Comparison of ENCODE assay signal across 1 cellular context in the genomic region with DNA sequence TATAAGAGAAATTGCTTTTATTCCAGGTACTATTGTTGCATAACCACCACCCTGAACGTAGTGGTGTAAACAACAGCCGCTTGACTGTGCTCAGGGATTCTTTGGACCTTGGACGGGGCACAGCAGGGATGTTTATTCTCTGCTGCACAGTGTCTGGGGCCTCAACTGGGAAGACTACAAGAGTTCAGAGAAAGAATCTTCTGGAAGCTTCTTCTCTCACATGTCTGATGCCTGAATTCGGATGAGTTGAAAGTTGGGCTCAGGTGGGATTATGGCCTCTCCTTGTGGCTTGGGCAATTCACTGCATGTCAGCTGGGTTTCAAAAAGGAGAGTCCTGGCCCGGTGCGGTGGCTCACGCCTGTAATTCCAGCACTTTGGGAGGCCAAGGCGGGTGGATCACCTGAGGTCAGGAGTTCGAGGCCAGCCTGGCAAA.
TF ChIP-seq lines count a peak whose summit lies in the region.

No MANE protein-coding gene starts in this region.

TF ChIP-seq in HepG2, 621 proteins besides CTCF, POLR2A, EP300 and RAD21 (continued from another document):
- TF ChIP-seq PCBP1 (IDR thresholded peaks at IDR 0.05; ENCODE audit: borderline replicate concordance, low read depth, low read length), result no peak
- TF ChIP-seq, protein P1, sequence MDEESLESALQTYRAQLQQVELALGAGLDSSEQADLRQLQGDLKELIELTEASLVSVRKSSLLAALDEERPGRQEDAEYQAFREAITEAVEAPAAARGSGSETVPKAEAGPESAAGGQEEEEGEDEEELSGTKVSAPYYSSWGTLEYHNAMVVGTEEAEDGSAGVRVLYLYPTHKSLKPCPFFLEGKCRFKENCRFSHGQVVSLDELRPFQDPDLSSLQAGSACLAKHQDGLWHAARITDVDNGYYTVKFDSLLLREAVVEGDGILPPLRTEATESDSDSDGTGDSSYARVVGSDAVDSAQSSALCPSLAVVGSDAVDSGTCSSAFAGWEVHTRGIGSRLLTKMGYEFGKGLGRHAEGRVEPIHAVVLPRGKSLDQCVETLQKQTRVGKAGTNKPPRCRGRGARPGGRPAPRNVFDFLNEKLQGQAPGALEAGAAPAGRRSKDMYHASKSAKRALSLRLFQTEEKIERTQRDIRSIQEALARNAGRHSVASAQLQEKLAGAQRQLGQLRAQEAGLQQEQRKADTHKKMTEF (CRISPR knock-in tag; IDR thresholded peaks at IDR 0.05), result peak; percentile 36; the same call in 1 of the 2 replicates
- TF ChIP-seq, protein P2, sequence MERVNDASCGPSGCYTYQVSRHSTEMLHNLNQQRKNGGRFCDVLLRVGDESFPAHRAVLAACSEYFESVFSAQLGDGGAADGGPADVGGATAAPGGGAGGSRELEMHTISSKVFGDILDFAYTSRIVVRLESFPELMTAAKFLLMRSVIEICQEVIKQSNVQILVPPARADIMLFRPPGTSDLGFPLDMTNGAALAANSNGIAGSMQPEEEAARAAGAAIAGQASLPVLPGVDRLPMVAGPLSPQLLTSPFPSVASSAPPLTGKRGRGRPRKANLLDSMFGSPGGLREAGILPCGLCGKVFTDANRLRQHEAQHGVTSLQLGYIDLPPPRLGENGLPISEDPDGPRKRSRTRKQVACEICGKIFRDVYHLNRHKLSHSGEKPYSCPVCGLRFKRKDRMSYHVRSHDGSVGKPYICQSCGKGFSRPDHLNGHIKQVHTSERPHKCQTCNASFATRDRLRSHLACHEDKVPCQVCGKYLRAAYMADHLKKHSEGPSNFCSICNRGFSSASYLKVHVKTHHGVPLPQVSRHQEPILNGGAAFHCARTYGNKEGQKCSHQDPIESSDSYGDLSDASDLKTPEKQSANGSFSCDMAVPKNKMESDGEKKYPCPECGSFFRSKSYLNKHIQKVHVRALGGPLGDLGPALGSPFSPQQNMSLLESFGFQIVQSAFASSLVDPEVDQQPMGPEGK (CRISPR knock-in tag; IDR thresholded peaks at IDR 0.05), result no peak
- TF ChIP-seq ZNF33B (CRISPR knock-in tag; IDR thresholded peaks at IDR 0.05), result no peak
- no peak for TF ChIP-seq ZNF335 (CRISPR knock-in tag; IDR thresholded peaks at IDR 0.05)
- no peak for TF ChIP-seq ZNF619 (CRISPR knock-in tag; IDR thresholded peaks at IDR 0.05)
- no peak for TF ChIP-seq NKX3-1 (CRISPR knock-in tag; IDR thresholded peaks at IDR 0.05)
- TF ChIP-seq ZNF251 (CRISPR knock-in tag; IDR thresholded peaks at IDR 0.05), result no peak
- TF ChIP-seq ZNF160 (CRISPR knock-in tag; IDR thresholded peaks at IDR 0.05), result no peak
- no peak for TF ChIP-seq ZNF563 (CRISPR knock-in tag; IDR thresholded peaks at IDR 0.05)
- TF ChIP-seq ZNF121 (CRISPR knock-in tag; IDR thresholded peaks at IDR 0.05), result peak; percentile 93
- TF ChIP-seq MZF1 (CRISPR knock-in tag; IDR thresholded peaks at IDR 0.05; ENCODE audit: borderline replicate concordance), result no peak
- TF ChIP-seq, protein P3, sequence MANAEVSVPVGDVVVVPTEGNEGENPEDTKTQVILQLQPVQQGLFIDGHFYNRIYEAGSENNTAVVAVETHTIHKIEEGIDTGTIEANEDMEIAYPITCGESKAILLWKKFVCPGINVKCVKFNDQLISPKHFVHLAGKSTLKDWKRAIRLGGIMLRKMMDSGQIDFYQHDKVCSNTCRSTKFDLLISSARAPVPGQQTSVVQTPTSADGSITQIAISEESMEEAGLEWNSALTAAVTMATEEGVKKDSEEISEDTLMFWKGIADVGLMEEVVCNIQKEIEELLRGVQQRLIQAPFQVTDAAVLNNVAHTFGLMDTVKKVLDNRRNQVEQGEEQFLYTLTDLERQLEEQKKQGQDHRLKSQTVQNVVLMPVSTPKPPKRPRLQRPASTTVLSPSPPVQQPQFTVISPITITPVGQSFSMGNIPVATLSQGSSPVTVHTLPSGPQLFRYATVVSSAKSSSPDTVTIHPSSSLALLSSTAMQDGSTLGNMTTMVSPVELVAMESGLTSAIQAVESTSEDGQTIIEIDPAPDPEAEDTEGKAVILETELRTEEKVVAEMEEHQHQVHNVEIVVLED (CRISPR knock-in tag; IDR thresholded peaks at IDR 0.05; ENCODE audit: borderline replicate concordance), result no peak
- no peak for TF ChIP-seq TAF15 (IDR thresholded peaks at IDR 0.05; ENCODE audit: low read depth, low read length, poor library complexity, severe bottlenecking)
- TF ChIP-seq, protein P4, sequence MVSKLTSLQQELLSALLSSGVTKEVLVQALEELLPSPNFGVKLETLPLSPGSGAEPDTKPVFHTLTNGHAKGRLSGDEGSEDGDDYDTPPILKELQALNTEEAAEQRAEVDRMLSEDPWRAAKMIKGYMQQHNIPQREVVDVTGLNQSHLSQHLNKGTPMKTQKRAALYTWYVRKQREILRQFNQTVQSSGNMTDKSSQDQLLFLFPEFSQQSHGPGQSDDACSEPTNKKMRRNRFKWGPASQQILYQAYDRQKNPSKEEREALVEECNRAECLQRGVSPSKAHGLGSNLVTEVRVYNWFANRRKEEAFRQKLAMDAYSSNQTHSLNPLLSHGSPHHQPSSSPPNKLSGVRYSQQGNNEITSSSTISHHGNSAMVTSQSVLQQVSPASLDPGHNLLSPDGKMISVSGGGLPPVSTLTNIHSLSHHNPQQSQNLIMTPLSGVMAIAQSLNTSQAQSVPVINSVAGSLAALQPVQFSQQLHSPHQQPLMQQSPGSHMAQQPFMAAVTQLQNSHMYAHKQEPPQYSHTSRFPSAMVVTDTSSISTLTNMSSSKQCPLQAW (CRISPR knock-in tag; IDR thresholded peaks at IDR 0.05), result no peak
- no peak for TF ChIP-seq ZNF883 (CRISPR knock-in tag; IDR thresholded peaks at IDR 0.05; ENCODE audit: not compliant biosample characterization)
- TF ChIP-seq SAFB2 (CRISPR knock-in tag; IDR thresholded peaks at IDR 0.05; ENCODE audit: borderline replicate concordance, low read depth), result no peak
- TF ChIP-seq ZNF331 (CRISPR knock-in tag; IDR thresholded peaks at IDR 0.05), result peak; percentile 100
- peak; percentile 74; the same call in 1 of the 2 replicates for TF ChIP-seq TARDBP (CRISPR knock-in tag; IDR thresholded peaks at IDR 0.05)
- no peak for TF ChIP-seq KLF12 (CRISPR knock-in tag; IDR thresholded peaks at IDR 0.05; ENCODE audit: borderline replicate concordance)
- TF ChIP-seq, protein P5, sequence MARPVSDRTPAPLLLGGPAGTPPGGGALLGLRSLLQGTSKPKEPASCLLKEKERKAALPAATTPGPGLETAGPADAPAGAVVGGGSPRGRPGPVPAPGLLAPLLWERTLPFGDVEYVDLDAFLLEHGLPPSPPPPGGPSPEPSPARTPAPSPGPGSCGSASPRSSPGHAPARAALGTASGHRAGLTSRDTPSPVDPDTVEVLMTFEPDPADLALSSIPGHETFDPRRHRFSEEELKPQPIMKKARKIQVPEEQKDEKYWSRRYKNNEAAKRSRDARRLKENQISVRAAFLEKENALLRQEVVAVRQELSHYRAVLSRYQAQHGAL (CRISPR knock-in tag; IDR thresholded peaks at IDR 0.05; ENCODE audit: not compliant biosample characterization), result no peak
- TF ChIP-seq, protein P6, sequence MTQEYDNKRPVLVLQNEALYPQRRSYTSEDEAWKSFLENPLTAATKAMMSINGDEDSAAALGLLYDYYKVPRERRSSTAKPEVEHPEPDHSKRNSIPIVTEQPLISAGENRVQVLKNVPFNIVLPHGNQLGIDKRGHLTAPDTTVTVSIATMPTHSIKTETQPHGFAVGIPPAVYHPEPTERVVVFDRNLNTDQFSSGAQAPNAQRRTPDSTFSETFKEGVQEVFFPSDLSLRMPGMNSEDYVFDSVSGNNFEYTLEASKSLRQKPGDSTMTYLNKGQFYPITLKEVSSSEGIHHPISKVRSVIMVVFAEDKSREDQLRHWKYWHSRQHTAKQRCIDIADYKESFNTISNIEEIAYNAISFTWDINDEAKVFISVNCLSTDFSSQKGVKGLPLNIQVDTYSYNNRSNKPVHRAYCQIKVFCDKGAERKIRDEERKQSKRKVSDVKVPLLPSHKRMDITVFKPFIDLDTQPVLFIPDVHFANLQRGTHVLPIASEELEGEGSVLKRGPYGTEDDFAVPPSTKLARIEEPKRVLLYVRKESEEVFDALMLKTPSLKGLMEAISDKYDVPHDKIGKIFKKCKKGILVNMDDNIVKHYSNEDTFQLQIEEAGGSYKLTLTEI (CRISPR knock-in tag; conservative IDR thresholded peaks at IDR 0.05), result no peak
- TF ChIP-seq ZNF256 (CRISPR knock-in tag; conservative IDR thresholded peaks at IDR 0.05), result no peak
- TF ChIP-seq SOX5 (CRISPR knock-in tag; IDR thresholded peaks at IDR 0.05; ENCODE audit: borderline replicate concordance), result peak; percentile 47; the same call in 1 of the 2 replicates
- TF ChIP-seq, protein P7, sequence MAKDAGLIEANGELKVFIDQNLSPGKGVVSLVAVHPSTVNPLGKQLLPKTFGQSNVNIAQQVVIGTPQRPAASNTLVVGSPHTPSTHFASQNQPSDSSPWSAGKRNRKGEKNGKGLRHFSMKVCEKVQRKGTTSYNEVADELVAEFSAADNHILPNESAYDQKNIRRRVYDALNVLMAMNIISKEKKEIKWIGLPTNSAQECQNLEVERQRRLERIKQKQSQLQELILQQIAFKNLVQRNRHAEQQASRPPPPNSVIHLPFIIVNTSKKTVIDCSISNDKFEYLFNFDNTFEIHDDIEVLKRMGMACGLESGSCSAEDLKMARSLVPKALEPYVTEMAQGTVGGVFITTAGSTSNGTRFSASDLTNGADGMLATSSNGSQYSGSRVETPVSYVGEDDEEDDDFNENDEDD (CRISPR knock-in tag; IDR thresholded peaks at IDR 0.05; ENCODE audit: borderline replicate concordance), result no peak
- TF ChIP-seq, protein P8, sequence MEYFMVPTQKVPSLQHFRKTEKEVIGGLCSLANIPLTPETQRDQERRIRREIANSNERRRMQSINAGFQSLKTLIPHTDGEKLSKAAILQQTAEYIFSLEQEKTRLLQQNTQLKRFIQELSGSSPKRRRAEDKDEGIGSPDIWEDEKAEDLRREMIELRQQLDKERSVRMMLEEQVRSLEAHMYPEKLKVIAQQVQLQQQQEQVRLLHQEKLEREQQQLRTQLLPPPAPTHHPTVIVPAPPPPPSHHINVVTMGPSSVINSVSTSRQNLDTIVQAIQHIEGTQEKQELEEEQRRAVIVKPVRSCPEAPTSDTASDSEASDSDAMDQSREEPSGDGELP (IDR thresholded peaks at IDR 0.05; ENCODE audit: borderline replicate concordance, low read depth), result no peak
